Comparison of ENCODE assay signal across 21 cellular contexts in genomic region chr2:71804251-71804650, GRCh38.
DNase-seq lines count a peak whose midpoint lies in the region; ATAC-seq and TF ChIP-seq lines count a peak whose summit lies in the region.
"Had no signal": no experiment of that assay in that cellular context is flagged by ENCODE, and none has a peak within 500 bp of the region (broad histone marks: within the 10 kb centered on the region; RNA-seq: fewer than 3 reads in every experiment).

No MANE protein-coding gene starts in this region.

- H3K4me2 ChIP-seq in hepatocyte: no peak overlapping the region

- no peaks in the 10 kb centered on the region for H3K79me2 ChIP-seq in hepatocyte

- peak; percentile 11 for TF ChIP-seq CTCF in cardiac muscle cell (IDR thresholded peaks at IDR 0.05; ENCODE audit: low read depth, low read length)
- TF ChIP-seq CTCF in right atrium auricular region (IDR thresholded peaks at IDR 0.05): no peak
- peak; percentile 24 for TF ChIP-seq CTCF in choroid plexus epithelial cell (conservative IDR thresholded peaks at IDR 0.05; ENCODE audit: low read depth, low read length)
- no peak for TF ChIP-seq CTCF in hepatocyte (IDR thresholded peaks at IDR 0.05; ENCODE audit: poor library complexity)

- H4K20me1 ChIP-seq in hepatocyte (ENCODE audit: insufficient read depth, poor library complexity, severe bottlenecking): no peaks in the 10 kb centered on the region

- 45% methylated on average over 3 of the region's 3 CpGs for WGBS in hepatocyte (ENCODE audit: low lambda C conversion rate, missing lambda C conversion rate)

- H3K36me3 ChIP-seq in cardiac muscle cell (no peaks in the 10 kb centered on the region), right atrium auricular region (no peaks in the 10 kb centered on the region), hepatocyte (replicated peaks; ENCODE audit: insufficient read depth, low read depth) (no peaks in the 10 kb centered on the region)

- no peak for ATAC-seq in GM18873 (IDR thresholded peaks at IDR 0.05; ENCODE audit: low FRiP score, unreplicated experiment)
- no peak for ATAC-seq in HG02852 (IDR thresholded peaks at IDR 0.05; ENCODE audit: unreplicated experiment)
- ATAC-seq: activated T-cell treated with anti-CD3 and anti-CD28 coated beads, Interleukin-2, amount 50 U/mL, for 4 hours; naive thymus-derived CD8-positive, alpha-beta T cell had no signal

- no peaks in the 10 kb centered on the region for H3K9me3 ChIP-seq in cardiac muscle cell (ENCODE audit: low read depth)
- no peaks in the 10 kb centered on the region for H3K9me3 ChIP-seq in right atrium auricular region
- no peaks in the 10 kb centered on the region for H3K9me3 ChIP-seq in hepatocyte (ENCODE audit: low read depth)

- H3K9me2 ChIP-seq in hepatocyte (replicated peaks; ENCODE audit: insufficient read depth): no peaks in the 10 kb centered on the region

- DNase-seq in cardiac muscle cell (ENCODE audit: low read depth in 1 of 2, low spot score in 1 of 2) (peak in 1 of 2 donors; percentile 57), right atrium auricular region (ENCODE audit: low spot score) (no peak), choroid plexus epithelial cell (ENCODE audit: low read depth) (no peak), hepatocyte (ENCODE audit: low spot score) (peak; percentile 37), ureter (ENCODE audit: low spot score) (peak; percentile 24)
- no peak for DNase-seq in activated CD4-positive, alpha-beta T cell treated with anti-CD3 and anti-CD28 coated beads, Interleukin-2, amount 50 U/mL, for 1 hour
- DNase-seq: 8988T; activated CD4-positive, alpha-beta memory T cell treated with anti-CD3 and anti-CD28 coated beads, Interleukin-2, amount 10 ng/mL, durations not matched to agents 7 days and 5 days; activated T-cell treated with anti-CD3 and anti-CD28 coated beads, Interleukin-2, amount 50 U/mL, for 4 hours; CD4-positive, alpha-beta memory T cell; DMS53; GOT3; NCI-H2029; NCI-H446; posterior cingulate gyrus; RPMI8226; stimulated activated CD4-positive, alpha-beta T cell treated with anti-CD3 and anti-CD28 coated beads, Interleukin-4, amount 100 ng/mL, for 24 hours; substantia nigra had no signal

- no peak overlapping the region for H3K27ac ChIP-seq in cardiac muscle cell
- H3K27ac ChIP-seq in right atrium auricular region: no peak overlapping the region
- H3K27ac ChIP-seq in hepatocyte: no peak overlapping the region

- no peak overlapping the region for H2AFZ ChIP-seq in hepatocyte

- H3K27me3 ChIP-seq in cardiac muscle cell (peaks cover 3% of the 10 kb centered on the region), right atrium auricular region (no peaks in the 10 kb centered on the region), hepatocyte (peaks cover 7% of the 10 kb centered on the region)

- H3K4me3 ChIP-seq in cardiac muscle cell: no peak overlapping the region
- no peak overlapping the region for H3K4me3 ChIP-seq in right atrium auricular region
- H3K4me3 ChIP-seq in choroid plexus epithelial cell (ENCODE audit: low read depth, low read length): no peak overlapping the region
- no peak overlapping the region for H3K4me3 ChIP-seq in hepatocyte

- H3K4me1 ChIP-seq in cardiac muscle cell (ENCODE audit: low read depth) (no peaks in the 10 kb centered on the region), right atrium auricular region (peaks cover 0 to 10% of the 10 kb centered on the region in 2 donors), hepatocyte (ENCODE audit: insufficient read depth) (peaks cover 3% of the 10 kb centered on the region)

Comparison
In these comparisons a context has a peak if more than half of its experiments do, and no peak if none do; other contexts are left out.
1. CTCF ChIP-seq: peak in cardiac muscle cell (single experiment) and choroid plexus epithelial cell (single experiment); none in right atrium auricular region (0 of 2) and hepatocyte (single experiment).
2. DNase-seq: peak in hepatocyte (single experiment) and ureter (single experiment); none in right atrium auricular region (single experiment), choroid plexus epithelial cell (single experiment) and activated CD4-positive, alpha-beta T cell treated with anti-CD3 and anti-CD28 coated beads, Interleukin-2, amount 50 U/mL, for 1 hour (single experiment).